20 cellular contexts compared by ENCODE assay signal in genomic region chr14:54727929-54728328, GRCh38.
DNase-seq lines count a peak whose midpoint lies in the region; ATAC-seq and TF ChIP-seq lines count a peak whose summit lies in the region.
"Had no signal": no experiment of that assay in that cellular context is flagged by ENCODE, and none has a peak within 500 bp of the region (broad histone marks: within the 10 kb centered on the region; RNA-seq: fewer than 3 reads in every experiment).

No MANE protein-coding gene starts in this region.

- H3K4me3 Mint-ChIP-seq in activated T-cell treated with anti-CD3 and anti-CD28 coated beads, Interleukin-2, amount 50 U/mL, for 72 hours, result peak overlapping the region in 1 of 2 donors; percentile 29
- no peak overlapping the region for H3K4me3 Mint-ChIP-seq in activated T-cell treated with anti-CD3 and anti-CD28 coated beads, Interleukin-2, amount 50 U/mL, for 24 hours
- no peak overlapping the region for H3K4me3 Mint-ChIP-seq in endothelial cell (ENCODE audit: unreplicated experiment)
- H3K4me3 Mint-ChIP-seq: CD14-positive monocyte; immature natural killer cell; stimulated activated naive CD8-positive, alpha-beta T cell treated with anti-CD3 and anti-CD28 coated beads, Interleukin-15, Interleukin-2, amounts not matched to agents 100 ng/mL and 50 ng/mL, for 24 hours had no signal

- intact Hi-C loops in sciatic nerve (cut with DNase I), result no loop called here

- DNase-seq in activated T-cell treated with anti-CD3 and anti-CD28 coated beads, Interleukin-2, amount 50 U/mL, for 72 hours, result no peak
- no peak for DNase-seq in activated T-cell treated with anti-CD3 and anti-CD28 coated beads, Interleukin-2, amount 50 U/mL, for 24 hours
- DNase-seq in fibroblast of mammary gland (ENCODE audit: low read depth), result peak; percentile 61
- no peak for DNase-seq in endothelial cell (ENCODE audit: low spot score)
- no peak for DNase-seq in sciatic nerve (ENCODE audit: low spot score)
- DNase-seq in SIG-M5 treated with dmso at 0.1 percent for 504 hours (lab: John Stamatoyannopoulos, UW; ENCODE audit: unreplicated experiment), result no peak
- DNase-seq: activated CD4-positive, alpha-beta T cell treated with anti-CD3 and anti-CD28 coated beads for 4 hours; dermis blood vessel endothelial cell; GDM1; heart left ventricle; immature natural killer cell; left ventricle myocardium superior; NCI-H2029 treated with DMSO at 0.1 percent for 48 hours; NCI-H446 treated with DMSO at 0.1 percent for 48 hours; stimulated activated CD4-positive, alpha-beta T cell treated with anti-CD3 and anti-CD28 coated beads, Interleukin-2, amount 100 ng/mL, for 24 hours had no signal

- peaks cover 23% of the 10 kb centered on the region for H3K27me3 Mint-ChIP-seq in activated T-cell treated with anti-CD3 and anti-CD28 coated beads, Interleukin-2, amount 50 U/mL, for 72 hours (ENCODE audit: low read depth)
- H3K27me3 Mint-ChIP-seq in activated T-cell treated with anti-CD3 and anti-CD28 coated beads, Interleukin-2, amount 50 U/mL, for 24 hours, result peaks cover 10% of the 10 kb centered on the region
- H3K27me3 Mint-ChIP-seq in endothelial cell (ENCODE audit: unreplicated experiment), result peaks cover 3% of the 10 kb centered on the region

- peaks cover 55% of the 10 kb centered on the region for H3K4me1 Mint-ChIP-seq in activated T-cell treated with anti-CD3 and anti-CD28 coated beads, Interleukin-2, amount 50 U/mL, for 72 hours (ENCODE audit: low read depth)
- peaks cover 38% of the 10 kb centered on the region for H3K4me1 Mint-ChIP-seq in activated T-cell treated with anti-CD3 and anti-CD28 coated beads, Interleukin-2, amount 50 U/mL, for 24 hours (ENCODE audit: low read depth)
- H3K4me1 Mint-ChIP-seq in endothelial cell (ENCODE audit: unreplicated experiment), result peaks cover 3% of the 10 kb centered on the region

- no peak overlapping the region for H3K4me3 ChIP-seq in fibroblast of mammary gland (ENCODE audit: control insufficient read depth, low read depth, low read length)
- no peak overlapping the region for H3K4me3 ChIP-seq in rectal smooth muscle tissue (ENCODE audit: low read length)
- H3K4me3 ChIP-seq: heart left ventricle had no signal

- no peak for ATAC-seq in activated T-cell treated with anti-CD3 and anti-CD28 coated beads, Interleukin-2, amount 50 U/mL, for 72 hours (replicated peaks in 1 of 2)
- ATAC-seq in GM18909 (IDR thresholded peaks at IDR 0.05; ENCODE audit: poor library complexity, unreplicated experiment) (no peak), sciatic nerve (no peak)
- ATAC-seq: heart left ventricle had no signal

- H3K36me3 ChIP-seq in rectal smooth muscle tissue (ENCODE audit: control insufficient read depth, insufficient read depth, low read length), result no peaks in the 10 kb centered on the region
- H3K36me3 ChIP-seq: heart left ventricle had no signal

- no peaks in the 10 kb centered on the region for H3K27me3 ChIP-seq in rectal smooth muscle tissue (ENCODE audit: control insufficient read depth, insufficient read depth, low read length)
- H3K27me3 ChIP-seq: heart left ventricle had no signal

- TF ChIP-seq CTCF in fibroblast of mammary gland (conservative IDR thresholded peaks at IDR 0.05; ENCODE audit: control insufficient read depth, insufficient read depth, low read depth, low read length) (no peak), endothelial cell (IDR thresholded peaks at IDR 0.05; ENCODE audit: unreplicated experiment) (no peak)

- H3K27ac ChIP-seq in rectal smooth muscle tissue (ENCODE audit: low read depth, low read length), result peak overlapping the region; percentile 70
- H3K27ac ChIP-seq: RWPE1 had no signal

- peak overlapping the region; percentile 27 for H3K27ac Mint-ChIP-seq in activated T-cell treated with anti-CD3 and anti-CD28 coated beads, Interleukin-2, amount 50 U/mL, for 72 hours
- no peak overlapping the region for H3K27ac Mint-ChIP-seq in activated T-cell treated with anti-CD3 and anti-CD28 coated beads, Interleukin-2, amount 50 U/mL, for 24 hours
- no peak overlapping the region for H3K27ac Mint-ChIP-seq in endothelial cell (ENCODE audit: unreplicated experiment)
- H3K27ac Mint-ChIP-seq: immature natural killer cell; stimulated activated naive CD8-positive, alpha-beta T cell treated with anti-CD3 and anti-CD28 coated beads, Interleukin-15, Interleukin-2, amounts not matched to agents 100 ng/mL and 50 ng/mL, for 24 hours had no signal

- peaks cover 23% of the 10 kb centered on the region for H3K4me1 ChIP-seq in rectal smooth muscle tissue (ENCODE audit: control insufficient read depth, insufficient read depth, low read length)

- H3K9me3 Mint-ChIP-seq in activated T-cell treated with anti-CD3 and anti-CD28 coated beads, Interleukin-2, amount 50 U/mL, for 72 hours, result no peaks in the 10 kb centered on the region
- H3K9me3 Mint-ChIP-seq in activated T-cell treated with anti-CD3 and anti-CD28 coated beads, Interleukin-2, amount 50 U/mL, for 24 hours, result no peaks in the 10 kb centered on the region
- H3K9me3 Mint-ChIP-seq in endothelial cell (ENCODE audit: unreplicated experiment), result no peaks in the 10 kb centered on the region
- H3K9me3 Mint-ChIP-seq: CD14-positive monocyte; immature natural killer cell; stimulated activated naive CD8-positive, alpha-beta T cell treated with anti-CD3 and anti-CD28 coated beads, Interleukin-15, Interleukin-2, amounts not matched to agents 100 ng/mL and 50 ng/mL, for 24 hours had no signal

- H3K9ac ChIP-seq in rectal smooth muscle tissue (ENCODE audit: low read length), result no peak overlapping the region

- no peaks in the 10 kb centered on the region for H3K36me3 Mint-ChIP-seq in activated T-cell treated with anti-CD3 and anti-CD28 coated beads, Interleukin-2, amount 50 U/mL, for 72 hours (ENCODE audit: insufficient read depth in 2 of 2)
- no peaks in the 10 kb centered on the region for H3K36me3 Mint-ChIP-seq in activated T-cell treated with anti-CD3 and anti-CD28 coated beads, Interleukin-2, amount 50 U/mL, for 24 hours (ENCODE audit: low read depth)
- no peaks in the 10 kb centered on the region for H3K36me3 Mint-ChIP-seq in endothelial cell (ENCODE audit: low read depth, unreplicated experiment)
- H3K36me3 Mint-ChIP-seq: CD14-positive monocyte, immature natural killer cell had no signal
